22 cellular contexts compared by ENCODE assay signal in the genomic region with DNA sequence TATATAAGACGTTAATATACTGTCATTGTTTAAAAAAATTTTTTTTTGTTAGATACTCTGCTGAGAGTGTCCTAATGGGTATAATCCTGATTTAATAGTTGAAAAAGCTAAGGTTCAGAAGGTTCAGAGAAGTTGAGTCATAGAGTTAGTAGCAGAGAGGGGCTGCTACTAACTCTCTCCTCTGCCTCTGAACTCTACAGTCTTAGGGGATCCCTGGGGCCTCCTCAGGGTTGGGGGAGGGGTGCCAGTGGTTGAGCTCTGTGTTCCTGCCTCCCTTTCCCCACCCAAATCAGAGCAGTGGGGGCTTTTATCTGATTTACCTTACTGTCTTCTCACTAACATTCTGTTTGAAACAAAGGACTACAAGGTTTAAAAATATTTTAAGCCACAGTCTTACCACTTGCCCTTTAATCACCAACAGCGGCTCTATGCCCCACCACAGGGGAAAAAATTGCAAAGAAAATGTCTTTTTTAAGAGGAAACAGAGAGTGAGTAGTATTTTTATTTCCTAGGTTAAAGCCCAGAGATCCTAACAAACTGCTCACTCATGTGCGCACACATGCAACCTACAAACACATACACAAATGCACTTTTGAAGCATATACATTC.
"Had no signal": no experiment of that assay in that cellular context is flagged by ENCODE, and none has a peak within 500 bp of the region (broad histone marks: within the 10 kb centered on the region; RNA-seq: fewer than 3 reads in every experiment).

No MANE protein-coding gene starts in this region.

- H3K36me3 Mint-ChIP-seq: IgD-negative memory B cell had no signal

- FAIRE-seq: HTR-8/SVneo, RCC 7860 had no signal

- H3K4me3 ChIP-seq: SJSA1, SK-N-MC had no signal

- H3K27ac Mint-ChIP-seq: IgD-negative memory B cell had no signal

- H3K9me3 ChIP-seq: SJSA1 had no signal

- H3K27me3 ChIP-seq: SJSA1 had no signal

- H3K36me3 ChIP-seq: SJSA1 had no signal

- DNase-seq: Kasumi-1, KG1, MM.1S, NCI-H1092 treated with DMSO at 0.1 percent for 48 hours, NCI-H1436, NCI-H187, NCI-H2029 treated with DMSO at 0.1 percent for 48 hours, NCI-H2171 treated with DMSO at 0.1 percent for 48 hours, NCI-H345, NCI-H446 treated with DMSO at 0.1 percent for 48 hours, NCI-H524, NCI-H526 treated with DMSO at 0.1 percent for 48 hours, NCI-H774, Right ventricle myocardium superior, RPMI8226, SIG-M5 had no signal

- H3K27ac ChIP-seq: HL-60, SJSA1, SK-N-MC had no signal

- H3K4me3 Mint-ChIP-seq: IgD-negative memory B cell had no signal

- H3K4me1 ChIP-seq: SJSA1 had no signal
